In genomic region chr11:115202900-115203552, GRCh38 we compare ENCODE assay signal across 25 cellular contexts.
"Had no signal": no experiment of that assay in that cellular context is flagged by ENCODE, and none has a peak within 500 bp of the region (broad histone marks: within the 10 kb centered on the region; RNA-seq: fewer than 3 reads in every experiment).

No MANE protein-coding gene starts in this region.

- H3K4me3 Mint-ChIP-seq: activated CD4-positive, alpha-beta memory T cell treated with anti-CD3 and anti-CD28 coated beads, Interleukin-2, amount 10 ng/mL, durations not matched to agents 7 days and 5 days; activated CD4-positive, alpha-beta T cell treated with anti-CD3 and anti-CD28 coated beads, Interleukin-2, amount 10 ng/mL, durations not matched to agents 7 days and 5 days; activated T-cell treated with anti-CD3 and anti-CD28 coated beads, Interleukin-2, amount 50 U/mL, for 4 hours; activated T-helper 17 cell treated with anti-CD3 and anti-CD28 coated beads, Interleukin-2, amount 50 U/mL, for 72 hours; natural killer cell treated with Interleukin-12 subunit alpha and Interleukin-12 subunit beta and Interleukin-15 and Interleukin-18, amount 100 ng/mL, for 72 hours; T-helper 1 cell treated with Interleukin-12 subunit alpha and Interleukin-12 subunit beta and Interleukin-4 antibody, amounts not matched to agents 30 μg/mL and 1 μg/mL, for 36 hours had no signal

- H3K4me1 ChIP-seq: left lung, lower lobe of right lung, right lobe of liver, tibial nerve had no signal

- H3K27me3 ChIP-seq: heart left ventricle, left lung, ovary, right lobe of liver, tibial nerve had no signal

- H3K4me3 ChIP-seq: heart left ventricle, left lung, lower lobe of right lung, mucosa of descending colon, ovary, right lobe of liver, tibial nerve had no signal

- H3K27me3 Mint-ChIP-seq: activated T-helper 17 cell treated with anti-CD3 and anti-CD28 coated beads, Interleukin-2, amount 50 U/mL, for 72 hours; progenitor cell of endocrine pancreas had no signal

- H3K9me3 Mint-ChIP-seq: activated CD4-positive, alpha-beta memory T cell treated with anti-CD3 and anti-CD28 coated beads, Interleukin-2, amount 10 ng/mL, durations not matched to agents 7 days and 5 days; activated CD4-positive, alpha-beta T cell treated with anti-CD3 and anti-CD28 coated beads, Interleukin-2, amount 10 ng/mL, durations not matched to agents 7 days and 5 days; activated T-cell treated with anti-CD3 and anti-CD28 coated beads, Interleukin-2, amount 50 U/mL, for 4 hours; activated T-helper 17 cell treated with anti-CD3 and anti-CD28 coated beads, Interleukin-2, amount 50 U/mL, for 72 hours; natural killer cell treated with Interleukin-12 subunit alpha and Interleukin-12 subunit beta and Interleukin-15 and Interleukin-18, amount 100 ng/mL, for 72 hours; T-helper 1 cell treated with Interleukin-12 subunit alpha and Interleukin-12 subunit beta and Interleukin-4 antibody, amounts not matched to agents 30 μg/mL and 1 μg/mL, for 36 hours had no signal

- H3K27ac ChIP-seq: heart left ventricle, left lung, lower lobe of right lung, ovary, right lobe of liver, tibial nerve had no signal

- H3K4me1 Mint-ChIP-seq: activated CD4-positive, alpha-beta T cell treated with anti-CD3 and anti-CD28 coated beads, Interleukin-2, amount 10 ng/mL, durations not matched to agents 7 days and 5 days; activated T-helper 17 cell treated with anti-CD3 and anti-CD28 coated beads, Interleukin-2, amount 50 U/mL, for 72 hours had no signal

- H3K27ac Mint-ChIP-seq: activated CD4-positive, alpha-beta memory T cell treated with anti-CD3 and anti-CD28 coated beads, Interleukin-2, amount 10 ng/mL, durations not matched to agents 7 days and 5 days; activated CD4-positive, alpha-beta T cell treated with anti-CD3 and anti-CD28 coated beads, Interleukin-2, amount 10 ng/mL, durations not matched to agents 7 days and 5 days; activated T-helper 17 cell treated with anti-CD3 and anti-CD28 coated beads, Interleukin-2, amount 50 U/mL, for 72 hours; natural killer cell treated with Interleukin-12 subunit alpha and Interleukin-12 subunit beta and Interleukin-15 and Interleukin-18, amount 100 ng/mL, for 72 hours; progenitor cell of endocrine pancreas; T-helper 1 cell treated with Interleukin-12 subunit alpha and Interleukin-12 subunit beta and Interleukin-4 antibody, amounts not matched to agents 30 μg/mL and 1 μg/mL, for 36 hours had no signal

- H3K36me3 ChIP-seq: heart left ventricle, left lung, ovary, right lobe of liver had no signal

- DNase-seq: activated CD4-positive, alpha-beta memory T cell treated with anti-CD3 and anti-CD28 coated beads, Interleukin-2, amount 10 ng/mL, durations not matched to agents 7 days and 5 days; activated CD4-positive, alpha-beta T cell treated with anti-CD3 and anti-CD28 coated beads for 1 hour; activated CD4-positive, alpha-beta T cell treated with anti-CD3 and anti-CD28 coated beads, Interleukin-2, amount 10 ng/mL, durations not matched to agents 7 days and 5 days; activated gamma-delta T cell treated with Interleukin-2 at 50 U/mL for 16 hours; activated naive CD4-positive, alpha-beta T cell treated with anti-CD3 and anti-CD28 coated beads, Interleukin-2, amount 50 U/mL, for 16 hours; activated T-cell treated with anti-CD3 and anti-CD28 coated beads, Interleukin-2, amount 50 U/mL, for 4 hours; amniotic stem cell; caudate nucleus; foreskin fibroblast; heart left ventricle; left lung; lower lobe of right lung; mesendoderm; mucosa of descending colon; ovary; right lobe of liver; stimulated activated CD4-positive, alpha-beta T cell treated with anti-CD3 and anti-CD28 coated beads, Interleukin-2, amount 100 ng/mL, for 48 hours; stimulated activated naive CD4-positive, alpha-beta T cell treated with Interleukin-2 at 50 U/mL for 16 hours; T1000 had no signal

- H3K36me3 Mint-ChIP-seq: natural killer cell treated with Interleukin-12 subunit alpha and Interleukin-12 subunit beta and Interleukin-15 and Interleukin-18, amount 100 ng/mL, for 72 hours had no signal

- ATAC-seq: activated T-cell treated with anti-CD3 and anti-CD28 coated beads, Interleukin-2, amount 50 U/mL, for 4 hours; activated T-helper 17 cell treated with anti-CD3 and anti-CD28 coated beads, Interleukin-2, amount 50 U/mL, for 72 hours; esophagus mucosa; heart left ventricle; left lung; lower lobe of right lung; mucosa of descending colon; natural killer cell treated with Interleukin-12 subunit alpha and Interleukin-12 subunit beta and Interleukin-15 and Interleukin-18, amount 100 ng/mL, for 72 hours; right lobe of liver had no signal

- H3K9me3 ChIP-seq: heart left ventricle, left lung, lower lobe of right lung, mucosa of descending colon, ovary, right lobe of liver, tibial nerve had no signal
